Comparison of ENCODE assay signal across 9 cellular contexts in the genomic region with DNA sequence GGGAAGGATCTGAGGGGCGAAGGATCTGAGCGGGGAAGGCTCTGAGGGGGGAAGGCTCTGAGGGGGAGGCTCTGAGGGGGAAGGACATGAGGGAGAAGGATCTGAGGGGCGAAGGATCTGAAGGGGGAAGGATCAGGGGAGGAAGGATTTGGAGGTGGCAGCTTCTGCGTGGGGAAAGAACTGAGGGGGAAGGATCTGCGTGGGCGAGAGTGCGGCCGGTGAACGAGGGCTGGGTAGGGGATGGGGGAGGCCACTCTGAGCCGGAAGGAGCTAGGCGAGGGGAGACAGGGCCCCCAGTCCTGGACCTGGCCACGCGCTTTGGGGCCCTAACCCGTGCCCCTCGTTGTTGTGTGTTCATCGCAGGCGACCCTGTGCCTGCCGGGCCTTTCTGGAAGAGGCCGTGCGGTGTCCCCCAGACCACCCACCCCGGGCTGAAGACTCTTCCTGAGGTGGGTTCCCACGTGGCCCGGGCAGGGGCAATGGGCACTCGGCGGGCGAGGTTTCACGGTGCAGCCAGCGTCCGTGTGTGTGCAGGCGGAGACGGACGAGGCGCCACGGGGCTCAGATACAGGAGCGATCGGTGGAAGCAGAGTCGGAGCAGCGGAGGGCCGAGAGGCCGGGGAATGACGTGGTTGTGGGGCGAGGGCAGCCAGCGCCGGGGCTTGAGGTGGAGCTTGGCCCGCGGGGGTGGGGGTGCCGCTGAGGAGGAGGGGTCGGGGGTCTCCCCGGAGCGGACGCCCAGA. TPM values are rescaled to one million over a fixed set of nuclear protein-coding genes. Genes with fewer than 3 reads are reported as not detected.
DNase-seq lines count a peak whose midpoint lies in the region; ATAC-seq, FAIRE-seq and TF ChIP-seq lines count a peak whose summit lies in the region.
"Had no signal": no experiment of that assay in that cellular context is flagged by ENCODE, and none has a peak within 500 bp of the region (broad histone marks: within the 10 kb centered on the region; RNA-seq: fewer than 3 reads in every experiment).

No MANE protein-coding gene starts in this region.

- intact Hi-C loops in lower lobe of right lung (cut with DNase I) (no loop called here), uterus (cut with DNase I; ENCODE audit: low total_unique reads) (no loop called here)

- TF ChIP-seq CTCF in bronchial epithelial cell (IDR thresholded peaks at IDR 0.05; ENCODE audit: insufficient read depth, low read length, severe bottlenecking) (no peak), lower lobe of right lung (IDR thresholded peaks at IDR 0.05) (no peak), uterus (IDR thresholded peaks at IDR 0.05) (no peak)

- H3K4me3 ChIP-seq in bronchial epithelial cell (ENCODE audit: low read depth, low read length) = peak overlapping the region; percentile 8
- peak overlapping the region; percentile 45 for H3K4me3 ChIP-seq in lower lobe of right lung
- peak overlapping the region; percentile 15 to 22 for H3K4me3 ChIP-seq in uterus

- TF ChIP-seq POLR2A in uterus (IDR thresholded peaks at IDR 0.05) = no peak

- H3K27ac ChIP-seq in lower lobe of right lung = no peak overlapping the region
- no peak overlapping the region for H3K27ac ChIP-seq in uterus

- H3K27me3 ChIP-seq in bronchial epithelial cell (ENCODE audit: control insufficient read depth, insufficient read depth, low read length) (peaks cover 33% of the 10 kb centered on the region), lower lobe of right lung (ENCODE audit: low read depth) (peaks cover 52% of the 10 kb centered on the region), uterus (peaks cover 42 to 45% of the 10 kb centered on the region in 2 donors)

- H3K9me3 ChIP-seq in lower lobe of right lung (no peaks in the 10 kb centered on the region), uterus (no peaks in the 10 kb centered on the region)

- peak; percentile 2 to 20 for ATAC-seq in lower lobe of right lung

- DNase-seq in stimulated activated CD4-positive, alpha-beta T cell treated with anti-CD3 and anti-CD28 coated beads, Interleukin-15, amount 100 ng/mL, for 24 hours = peak; percentile 52
- no peak for DNase-seq in stimulated activated CD4-positive, alpha-beta T cell treated with anti-CD3 and anti-CD28 coated beads, Interleukin-4, amount 100 ng/mL, for 24 hours
- DNase-seq in bronchial epithelial cell (ENCODE audit: low read depth) (no peak), lower lobe of right lung (peak; percentile 51), uterus (no peak), NCI-H524 treated with DMSO at 0.1 percent for 48 hours (lab: John Stamatoyannopoulos, UW) (no peak), kidney tubule cell (ENCODE audit: low spot score) (no peak), germinal center (ENCODE audit: low spot score) (no peak)

- no peaks in the 10 kb centered on the region for H3K36me3 ChIP-seq in bronchial epithelial cell (ENCODE audit: control insufficient read depth, insufficient read depth, low read length)
- H3K36me3 ChIP-seq in lower lobe of right lung = no peaks in the 10 kb centered on the region
- no peaks in the 10 kb centered on the region for H3K36me3 ChIP-seq in uterus

- FAIRE-seq in bronchial epithelial cell (lab: Jason Lieb, UNC) = no peak

- H3K4me1 ChIP-seq in lower lobe of right lung = peaks cover 26% of the 10 kb centered on the region
- H3K4me1 ChIP-seq in uterus = peaks cover 0 to 25% of the 10 kb centered on the region in 2 donors

RNA-seq across cellular contexts. Expression of gene CALY, which starts 2.0 kb away (rescaled TPM):
- not detected in 2 replicates for total RNA-seq in bronchial epithelial cell
- total RNA-seq in lower lobe of right lung = not detected
- under 1 TPM in 1 of 4 donors, not detected in 3; 0.69 TPM for total RNA-seq in uterus
- total RNA-seq: M059J had no signal

RNA-seq across cellular contexts. Expression of gene PRAP1, which starts 12.5 kb away (rescaled TPM):
- not detected in 2 replicates for total RNA-seq in bronchial epithelial cell
- total RNA-seq in lower lobe of right lung = not detected
- not detected for total RNA-seq in uterus
- total RNA-seq: M059J had no signal

RNA-seq across cellular contexts. Expression of gene FUOM, which starts 23.2 kb away (rescaled TPM):
- total RNA-seq in bronchial epithelial cell (16.8 and 23.2 TPM in 2 replicates), lower lobe of right lung (31.0 TPM), uterus (10 to 100 TPM in 1 of 4 donors, 1 to 10 TPM in 2, not detected in 1; 2.6 to 13.8 (median 2.9) TPM)

RNA-seq across cellular contexts. Expression of gene ZNF511, which starts 26.0 kb away (rescaled TPM):
- total RNA-seq in bronchial epithelial cell = 16.4 and 23.2 TPM in 2 replicates
- 44.8 TPM for total RNA-seq in lower lobe of right lung
- 10 to 100 TPM; 23.1 to 45.5 (median 30.0) TPM for total RNA-seq in uterus

RNA-seq across cellular contexts. Expression of gene TUBGCP2, which starts 26.0 kb away (rescaled TPM):
- total RNA-seq in bronchial epithelial cell (42.4 and 43.3 TPM in 2 replicates), lower lobe of right lung (54.5 TPM), uterus (10 to 100 TPM; 26.8 to 61.9 (median 44.4) TPM)

Comparison
In these comparisons a context has a peak if more than half of its experiments do, and no peak if none do; other contexts are left out.
1. DNase-seq: peak in stimulated activated CD4-positive, alpha-beta T cell treated with anti-CD3 and anti-CD28 coated beads, Interleukin-15, amount 100 ng/mL, for 24 hours (single experiment) and lower lobe of right lung (single experiment); none in stimulated activated CD4-positive, alpha-beta T cell treated with anti-CD3 and anti-CD28 coated beads, Interleukin-4, amount 100 ng/mL, for 24 hours (single experiment), bronchial epithelial cell (single experiment), uterus (0 of 2), NCI-H524 treated with DMSO at 0.1 percent for 48 hours (single experiment), kidney tubule cell (single experiment) and germinal center (single experiment).
2. Peak in every context shown above with its lines, with median percentiles within 50 percentile points of each other: H3K4me3 ChIP-seq.